14 cellular contexts compared by ENCODE assay signal in genomic region chr5:80781356-80781755, GRCh38.
DNase-seq lines count a peak whose midpoint lies in the region; ATAC-seq and TF ChIP-seq lines count a peak whose summit lies in the region.
"Had no signal": no experiment of that assay in that cellular context is flagged by ENCODE, and none has a peak within 500 bp of the region (broad histone marks: within the 10 kb centered on the region; RNA-seq: fewer than 3 reads in every experiment).

No MANE protein-coding gene starts in this region.

- no peak overlapping the region for H3K4me3 Mint-ChIP-seq in activated T-helper 17 cell treated with anti-CD3 and anti-CD28 coated beads, Interleukin-2, amount 50 U/mL, for 72 hours
- H3K4me3 Mint-ChIP-seq in CD4-positive, alpha-beta T cell: no peak overlapping the region
- H3K4me3 Mint-ChIP-seq: dendritic cell treated with granulocyte-macrophage colony-stimulating factor and Interleukin-4, amounts not matched to agents 40 ng/mL and 50 ng/mL, for 4 days had no signal

- peak; percentile 18 for DNase-seq in stimulated activated CD4-positive, alpha-beta T cell treated with anti-CD3 and anti-CD28 coated beads, Interleukin-15, amount 100 ng/mL, for 24 hours
- no peak for DNase-seq in stimulated activated CD4-positive, alpha-beta T cell treated with anti-CD3 and anti-CD28 coated beads, Interleukin-1b, Interleukin-23, amount 100 ng/mL, for 48 hours
- DNase-seq in fibroblast of pulmonary artery (ENCODE audit: low read depth): peak; percentile 34
- no peak for DNase-seq in CD4-positive, alpha-beta T cell
- no peak for DNase-seq in A673 (ENCODE audit: low spot score)
- DNase-seq: activated naive CD4-positive, alpha-beta T cell treated with Interleukin-2 at 50 U/mL for 16 hours; NCI-H1417 treated with DMSO at 0.1 percent for 48 hours; NCI-H446 treated with DMSO at 0.1 percent for 48 hours; ovary; upper lobe of left lung had no signal

- H3K4me1 ChIP-seq in A673 (ENCODE audit: insufficient read depth, low read length, poor library complexity, severe bottlenecking): no peaks in the 10 kb centered on the region
- H3K4me1 ChIP-seq: upper lobe of left lung had no signal

- H3K4me1 Mint-ChIP-seq in activated T-helper 17 cell treated with anti-CD3 and anti-CD28 coated beads, Interleukin-2, amount 50 U/mL, for 72 hours: no peaks in the 10 kb centered on the region
- H3K4me1 Mint-ChIP-seq in CD4-positive, alpha-beta T cell (ENCODE audit: low read depth): peaks cover 10% of the 10 kb centered on the region

- H3K9me3 ChIP-seq in CD4-positive, alpha-beta T cell (ENCODE audit: control insufficient read depth, low read length): no peaks in the 10 kb centered on the region
- no peaks in the 10 kb centered on the region for H3K9me3 ChIP-seq in A673 (ENCODE audit: low read depth, low read length, poor library complexity, severe bottlenecking)
- H3K9me3 ChIP-seq: ovary, upper lobe of left lung had no signal

- no peaks in the 10 kb centered on the region for H3K27me3 ChIP-seq in CD4-positive, alpha-beta T cell (ENCODE audit: control insufficient read depth, insufficient read depth, low read length)
- no peaks in the 10 kb centered on the region for H3K27me3 ChIP-seq in A673 (replicated peaks; ENCODE audit: insufficient read depth, low read depth, low read length, poor library complexity)
- H3K27me3 ChIP-seq: ovary, upper lobe of left lung had no signal

- H3K9me3 Mint-ChIP-seq in activated T-helper 17 cell treated with anti-CD3 and anti-CD28 coated beads, Interleukin-2, amount 50 U/mL, for 72 hours: no peaks in the 10 kb centered on the region
- H3K9me3 Mint-ChIP-seq in CD4-positive, alpha-beta T cell: no peaks in the 10 kb centered on the region
- H3K9me3 Mint-ChIP-seq: dendritic cell treated with granulocyte-macrophage colony-stimulating factor and Interleukin-4, amounts not matched to agents 40 ng/mL and 50 ng/mL, for 4 days had no signal

- ATAC-seq in activated T-helper 17 cell treated with anti-CD3 and anti-CD28 coated beads, Interleukin-2, amount 50 U/mL, for 72 hours (replicated peaks): peak; percentile 49
- ATAC-seq in GM18873 (IDR thresholded peaks at IDR 0.05; ENCODE audit: low FRiP score, unreplicated experiment) (no peak), GM19397 (IDR thresholded peaks at IDR 0.05; ENCODE audit: unreplicated experiment) (no peak)
- ATAC-seq in CD4-positive, alpha-beta T cell (ENCODE audit: poor library complexity): no peak

- intact Hi-C loops in CD4-positive, alpha-beta T cell (cut with DNase I, micrococcal nuclease): no loop called here
- intact Hi-C loops in A673 (cut with micrococcal nuclease; ENCODE audit: unreplicated experiment): no loop called here

- no peak overlapping the region for H3K4me3 ChIP-seq in fibroblast of pulmonary artery (replicated peaks; ENCODE audit: low read depth, low read length)
- H3K4me3 ChIP-seq in A673 (ENCODE audit: low read depth, low read length, poor library complexity, severe bottlenecking): no peak overlapping the region
- H3K4me3 ChIP-seq: ovary, upper lobe of left lung had no signal

- H3K27ac ChIP-seq in CD4-positive, alpha-beta T cell (ENCODE audit: low read depth, low read length): no peak overlapping the region
- H3K27ac ChIP-seq in A673 (ENCODE audit: low read depth, low read length, poor library complexity, severe bottlenecking): no peak overlapping the region
- H3K27ac ChIP-seq: ovary, upper lobe of left lung had no signal

- CTCF ChIA-PET in CD4-positive, alpha-beta T cell (lab: Charles Lee): no interaction called here
- CTCF ChIA-PET in A673 (lab: Charles Lee): interaction anchor here (1.0 kb wide), 1 partner anchor 329 kb away, joined by 6 read pairs; no protein-coding TSS in a partner anchor

- H3K27me3 Mint-ChIP-seq in activated T-helper 17 cell treated with anti-CD3 and anti-CD28 coated beads, Interleukin-2, amount 50 U/mL, for 72 hours: no peaks in the 10 kb centered on the region
- H3K27me3 Mint-ChIP-seq in CD4-positive, alpha-beta T cell: no peaks in the 10 kb centered on the region
- H3K27me3 Mint-ChIP-seq: dendritic cell treated with granulocyte-macrophage colony-stimulating factor and Interleukin-4, amounts not matched to agents 40 ng/mL and 50 ng/mL, for 4 days had no signal

- TF ChIP-seq CTCF in fibroblast of pulmonary artery (IDR thresholded peaks at IDR 0.05; ENCODE audit: low read length, missing control alignments): no peak
- no peak for TF ChIP-seq CTCF in CD4-positive, alpha-beta T cell (IDR thresholded peaks at IDR 0.05)
- TF ChIP-seq CTCF in A673 (conservative IDR thresholded peaks at IDR 0.05; ENCODE audit: low read depth, low read length): no peak

- no peaks in the 10 kb centered on the region for H3K36me3 ChIP-seq in A673 (ENCODE audit: insufficient read depth, low read length, poor library complexity, severe bottlenecking)
- H3K36me3 ChIP-seq: ovary had no signal

- H3K36me3 Mint-ChIP-seq in activated T-helper 17 cell treated with anti-CD3 and anti-CD28 coated beads, Interleukin-2, amount 50 U/mL, for 72 hours (ENCODE audit: low read depth): peaks cover 51% of the 10 kb centered on the region
- peaks cover 77% of the 10 kb centered on the region for H3K36me3 Mint-ChIP-seq in CD4-positive, alpha-beta T cell (ENCODE audit: low read depth)

- H3K27ac Mint-ChIP-seq in activated T-helper 17 cell treated with anti-CD3 and anti-CD28 coated beads, Interleukin-2, amount 50 U/mL, for 72 hours: no peak overlapping the region
- H3K27ac Mint-ChIP-seq in CD4-positive, alpha-beta T cell: no peak overlapping the region
- H3K27ac Mint-ChIP-seq: dendritic cell treated with granulocyte-macrophage colony-stimulating factor and Interleukin-4, amounts not matched to agents 40 ng/mL and 50 ng/mL, for 4 days had no signal

- POLR2A ChIA-PET in CD4-positive, alpha-beta T cell (lab: Charles Lee): no interaction called here
- POLR2A ChIA-PET in A673 (lab: Charles Lee; ENCODE audit: low non-redundant PET): no interaction called here

- no TSS peak for BruUV-seq in A673 (replicated peaks; lab: Mats Ljungman, UMichigan)

Comparison
In these comparisons a context has a peak if more than half of its experiments do, and no peak if none do; other contexts are left out.
1. DNase-seq: peak in stimulated activated CD4-positive, alpha-beta T cell treated with anti-CD3 and anti-CD28 coated beads, Interleukin-15, amount 100 ng/mL, for 24 hours (single experiment) and fibroblast of pulmonary artery (single experiment); none in stimulated activated CD4-positive, alpha-beta T cell treated with anti-CD3 and anti-CD28 coated beads, Interleukin-1b, Interleukin-23, amount 100 ng/mL, for 48 hours (single experiment), CD4-positive, alpha-beta T cell (0 of 10) and A673 (single experiment).